25 cellular contexts compared by ENCODE assay signal in genomic region chr20:36260316-36260715, GRCh38.
"Had no signal": no experiment of that assay in that cellular context is flagged by ENCODE, and none has a peak within 500 bp of the region (broad histone marks: within the 10 kb centered on the region; RNA-seq: fewer than 3 reads in every experiment).

No MANE protein-coding gene starts in this region.

- H3K27ac Mint-ChIP-seq: activated CD8-positive, alpha-beta T cell treated with anti-CD3 and anti-CD28 coated beads, Interleukin-2, amount 10 ng/mL, durations not matched to agents 7 days and 5 days; activated naive CD4-positive, alpha-beta T cell treated with anti-CD3 and anti-CD28 coated beads for 36 hours; activated naive CD8-positive, alpha-beta T cell; T-helper 1 cell treated with Interleukin-12 subunit alpha and Interleukin-12 subunit beta and Interleukin-4 antibody, amounts not matched to agents 30 μg/mL and 1 μg/mL, for 36 hours; WTC11 had no signal

- H3K4me3 Mint-ChIP-seq: activated CD8-positive, alpha-beta T cell treated with anti-CD3 and anti-CD28 coated beads, Interleukin-2, amount 10 ng/mL, durations not matched to agents 7 days and 5 days; activated naive CD4-positive, alpha-beta T cell treated with anti-CD3 and anti-CD28 coated beads for 36 hours; activated naive CD8-positive, alpha-beta T cell; activated T-cell treated with anti-CD3 and anti-CD28 coated beads, Interleukin-2, amount 50 U/mL, for 4 hours; T-helper 1 cell treated with Interleukin-12 subunit alpha and Interleukin-12 subunit beta and Interleukin-4 antibody, amounts not matched to agents 30 μg/mL and 1 μg/mL, for 36 hours; WTC11 had no signal

- H3K27me3 Mint-ChIP-seq: activated naive CD8-positive, alpha-beta T cell had no signal

- H3K27ac ChIP-seq: adrenal gland had no signal

- H3K9me3 Mint-ChIP-seq: activated naive CD4-positive, alpha-beta T cell treated with anti-CD3 and anti-CD28 coated beads for 36 hours; activated T-cell treated with anti-CD3 and anti-CD28 coated beads, Interleukin-2, amount 50 U/mL, for 4 hours; T-helper 1 cell treated with Interleukin-12 subunit alpha and Interleukin-12 subunit beta and Interleukin-4 antibody, amounts not matched to agents 30 μg/mL and 1 μg/mL, for 36 hours; WTC11 had no signal

- FAIRE-seq: RCC 7860 had no signal

- ATAC-seq: activated CD8-positive, alpha-beta T cell treated with anti-CD3 and anti-CD28 coated beads, Interleukin-2, amount 10 ng/mL, durations not matched to agents 7 days and 5 days; activated T-cell treated with anti-CD3 and anti-CD28 coated beads, Interleukin-2, amount 50 U/mL, for 4 hours had no signal

- DNase-seq: activated CD4-positive, alpha-beta T cell treated with anti-CD3 and anti-CD28 coated beads for 48 hours; activated CD4-positive, alpha-beta T cell treated with anti-CD3 and anti-CD28 coated beads, Interleukin-2, amount 50 U/mL, for 4 hours; activated CD4-positive, CD25-positive, alpha-beta regulatory T cell treated with anti-CD3 and anti-CD28 coated beads, Interleukin-2, amount 50 U/mL, for 72 hours; activated CD8-positive, alpha-beta memory T cell treated with anti-CD3 and anti-CD28 coated beads, Interleukin-2, amount 50 U/mL, for 48 hours; activated CD8-positive, alpha-beta T cell treated with anti-CD3 and anti-CD28 coated beads, Interleukin-2, amount 10 ng/mL, durations not matched to agents 7 days and 5 days; activated effector memory CD4-positive, alpha-beta T cell treated with anti-CD3 and anti-CD28 coated beads, Interleukin-2, amount 50 U/mL, for 16 hours; activated naive CD4-positive, alpha-beta T cell treated with anti-CD3 and anti-CD28 coated beads for 36 hours; activated T-cell treated with anti-CD3 and anti-CD28 coated beads, Interleukin-2, amount 50 U/mL, for 4 hours; adrenal gland; anterior cingulate cortex; cerebellar nuclear complex; Kasumi-1; NCI-H146; NCI-H187 treated with DMSO at 0.1 percent for 48 hours; NCI-H2081 treated with DMSO at 0.1 percent for 48 hours; NCI-H345; NCI-H510A; NCI-H69; NK-92 treated with Interleukin-12 subunit alpha and Interleukin-12 subunit beta, amount 100 ng/mL, for 24 hours; OCI-M1; SHP77 treated with DMSO at 0.1 percent for 48 hours had no signal

- H3K4me3 ChIP-seq: adrenal gland had no signal

- H3K9me3 ChIP-seq: adrenal gland had no signal

- H3K36me3 Mint-ChIP-seq: activated naive CD8-positive, alpha-beta T cell had no signal
